Comparison of ENCODE assay signal across 21 cellular contexts in genomic region chr10:113527181-113527580, GRCh38. TPM values are rescaled to one million over a fixed set of nuclear protein-coding genes. Genes with fewer than 3 reads are reported as not detected.
A peak's percentile ranks its signal among the peaks of the same experiment; 100 is the strongest.
DNase-seq lines count a peak whose midpoint lies in the region; ATAC-seq and TF ChIP-seq lines count a peak whose summit lies in the region.
"Had no signal": no experiment of that assay in that cellular context is flagged by ENCODE, and none has a peak within 500 bp of the region (broad histone marks: within the 10 kb centered on the region; RNA-seq: fewer than 3 reads in every experiment).

No MANE protein-coding gene starts in this region.

- peak overlapping the region; percentile 44 for H3K4me2 ChIP-seq in SK-N-SH

- no peak overlapping the region for H3K4me3 ChIP-seq in SK-N-SH (ENCODE audit: low read depth in 2 of 2, low read length in 1 of 2)
- no peak overlapping the region for H3K4me3 ChIP-seq in spleen
- H3K4me3 ChIP-seq: SJSA1 had no signal

- no peak overlapping the region for H3K9ac ChIP-seq in SK-N-SH

- CTCF ChIA-PET in SK-N-SH (lab: Yijun Ruan, JAX) = no interaction called here

- no peak for TF ChIP-seq POLR2A in spleen (IDR thresholded peaks at IDR 0.05)

- no peak for TF ChIP-seq RAD21 in SK-N-SH (IDR thresholded peaks at IDR 0.05; ENCODE audit: low read length)

- DNase-seq in AG08395 (ENCODE audit: low spot score) (peak; percentile 62), GM03348 (ENCODE audit: low spot score) (peak; percentile 67), SK-N-SH (no peak), left lobe of liver (ENCODE audit: low spot score) (no peak), spleen (no peak), cortex of kidney (lab: John Stamatoyannopoulos, UW) (no peak)
- no peak for DNase-seq in stimulated activated CD8-positive, alpha-beta memory T cell treated with anti-CD3 and anti-CD28 coated beads, Interleukin-4, amount 100 ng/mL, for 48 hours
- DNase-seq: ACHN; BE2C; CD4-positive, alpha-beta T cell; DMS53; KG1; NCI-H1048; NCI-H1436 treated with DMSO at 0.1 percent for 48 hours; NCI-H2081; NCI-H510A; NCI-H774 had no signal

- H3K27ac ChIP-seq in SK-N-SH (ENCODE audit: low read depth in 2 of 2, low read length in 1 of 2) (no peak overlapping the region), spleen (no peak overlapping the region)
- H3K27ac ChIP-seq: SJSA1 had no signal

- H3K79me2 ChIP-seq in SK-N-SH (ENCODE audit: insufficient read depth) = no peaks in the 10 kb centered on the region

- H3K9me2 ChIP-seq in SK-N-SH = no peaks in the 10 kb centered on the region

- peak in 1 of 2 experiments; percentile 15; a peak in 1 of 4 replicates for TF ChIP-seq EP300 in SK-N-SH (IDR thresholded peaks at IDR 0.05; ENCODE audit: borderline replicate concordance in 1 of 2, low read depth in 1 of 2, low read length in 1 of 2)

- TF ChIP-seq CTCF in SK-N-SH (IDR thresholded peaks at IDR 0.05) = no peak
- no peak for TF ChIP-seq CTCF in spleen (IDR thresholded peaks at IDR 0.05 in 8 of 11, conservative IDR thresholded peaks at IDR 0.05 in 3 of 11)

- H3K9me3 ChIP-seq in SK-N-SH (no peaks in the 10 kb centered on the region), spleen (no peaks in the 10 kb centered on the region)
- H3K9me3 ChIP-seq: BE2C, SJSA1 had no signal

- intact Hi-C loops in spleen (cut with DNase I; ENCODE audit: low total_unique reads) = no loop called here

- H3F3A ChIP-seq in SK-N-SH (replicated peaks; ENCODE audit: insufficient read depth) = no peaks in the 10 kb centered on the region

- H3K36me3 ChIP-seq in SK-N-SH (replicated peaks in 1 of 2; ENCODE audit: control insufficient read depth in 1 of 2, insufficient read depth in 2 of 2, low read length in 1 of 2) (no peaks in the 10 kb centered on the region), spleen (no peaks in the 10 kb centered on the region)
- H3K36me3 ChIP-seq: BE2C, SJSA1 had no signal

- no peaks in the 10 kb centered on the region for H4K20me1 ChIP-seq in SK-N-SH (ENCODE audit: insufficient read depth)

- WGBS in SK-N-SH (ENCODE audit: low lambda C conversion rate) = 41% methylated on average over 6 of the region's 6 CpGs
- WGBS in spleen, 5 donors = 27 to 51% (median 35%) methylated on average over 6 of the region's 6 CpGs

- no peaks in the 10 kb centered on the region for H3K27me3 ChIP-seq in SK-N-SH (ENCODE audit: insufficient read depth)
- H3K27me3 ChIP-seq in spleen (replicated peaks in 1 of 7) = peaks cover 0 to 18% (median 0%) of the 10 kb centered on the region in 7 donors
- H3K27me3 ChIP-seq: BE2C, SJSA1 had no signal

- H3K4me1 ChIP-seq in SK-N-SH (ENCODE audit: control insufficient read depth in 1 of 2, insufficient read depth in 2 of 2, low read depth in 1 of 2, low read length in 1 of 2) (peaks cover 3 to 13% of the 10 kb centered on the region in 2 experiments; a peak in 2 of 4 replicates), spleen (peaks cover 0 to 6% (median 0%) of the 10 kb centered on the region in 6 donors)
- H3K4me1 ChIP-seq: BE2C, SJSA1 had no signal

- POLR2A ChIA-PET in SK-N-SH (lab: Yijun Ruan, JAX) = no interaction called here

- ATAC-seq in left lobe of liver = peak; percentile 16
- no peak for ATAC-seq in HG03045 (IDR thresholded peaks at IDR 0.05; ENCODE audit: unreplicated experiment)
- ATAC-seq: HCT116 had no signal

- peak overlapping the region; percentile 59; the same call in 1 of the 2 replicates for H2AFZ ChIP-seq in SK-N-SH (ENCODE audit: low read depth)

TF ChIP-seq in SK-N-SH, 30 proteins besides CTCF, POLR2A, EP300 and RAD21:
- no peak for TF ChIP-seq IRF3 (IDR thresholded peaks at IDR 0.05; ENCODE audit: low read depth, low read length)
- no peak for TF ChIP-seq ZBTB33 (IDR thresholded peaks at IDR 0.05; ENCODE audit: borderline replicate concordance, low read depth)
- no peak for TF ChIP-seq USF2 (IDR thresholded peaks at IDR 0.05; ENCODE audit: borderline replicate concordance, low read depth, low read length)
- peak; percentile 33; the same call in 1 of the 2 replicates for TF ChIP-seq NFIC (IDR thresholded peaks at IDR 0.05; ENCODE audit: borderline replicate concordance)
- TF ChIP-seq RXRA (IDR thresholded peaks at IDR 0.05; ENCODE audit: borderline replicate concordance, low read depth) = no peak
- TF ChIP-seq JUND (IDR thresholded peaks at IDR 0.05) = no peak
- TF ChIP-seq POLR2AphosphoS5 (IDR thresholded peaks at IDR 0.05; ENCODE audit: low read depth, low read length) = no peak
- TF ChIP-seq MEF2A (IDR thresholded peaks at IDR 0.05; ENCODE audit: borderline replicate concordance, low read depth) = no peak
- peak; percentile 60; the same call in 1 of the 2 replicates for TF ChIP-seq TCF12 (IDR thresholded peaks at IDR 0.05)
- TF ChIP-seq PBX3 (IDR thresholded peaks at IDR 0.05) = peak; percentile 61
- TF ChIP-seq MAX (IDR thresholded peaks at IDR 0.05; ENCODE audit: low read depth) = no peak

RNA-seq across cellular contexts. Expression of gene HABP2, which starts 25.7 kb away (rescaled TPM):
- polyA plus RNA-seq in SK-N-SH (2012; rRNA removed) (not detected in 2 replicates), spleen (not detected)
- polyA plus RNA-seq in SK-N-SH (2012; cell fraction: cytosol; rRNA removed) = not detected in 2 replicates
- polyA plus RNA-seq in SK-N-SH (2012; cell fraction: nucleus; rRNA removed) = not detected in 2 replicates
- total RNA-seq in left lobe of liver (289 TPM), spleen (not detected)
- total RNA-seq: CD4-positive, alpha-beta T cell; G401; SJSA1 had no signal

Comparison
In these comparisons a context has a peak if more than half of its experiments do, and no peak if none do; other contexts are left out.
1. DNase-seq: peak in AG08395 (single experiment) and GM03348 (single experiment); none in SK-N-SH (single experiment), left lobe of liver (single experiment), spleen (single experiment), cortex of kidney (single experiment) and stimulated activated CD8-positive, alpha-beta memory T cell treated with anti-CD3 and anti-CD28 coated beads, Interleukin-4, amount 100 ng/mL, for 48 hours (single experiment).
2. RNA of gene HABP2, which starts 25.7 kb away (total RNA-seq): 289 TPM in left lobe of liver (single experiment); not detected in spleen; every median in the first group is over 100 times any median in the second.